Comparison of ENCODE assay signal across 21 cellular contexts in the genomic region with DNA sequence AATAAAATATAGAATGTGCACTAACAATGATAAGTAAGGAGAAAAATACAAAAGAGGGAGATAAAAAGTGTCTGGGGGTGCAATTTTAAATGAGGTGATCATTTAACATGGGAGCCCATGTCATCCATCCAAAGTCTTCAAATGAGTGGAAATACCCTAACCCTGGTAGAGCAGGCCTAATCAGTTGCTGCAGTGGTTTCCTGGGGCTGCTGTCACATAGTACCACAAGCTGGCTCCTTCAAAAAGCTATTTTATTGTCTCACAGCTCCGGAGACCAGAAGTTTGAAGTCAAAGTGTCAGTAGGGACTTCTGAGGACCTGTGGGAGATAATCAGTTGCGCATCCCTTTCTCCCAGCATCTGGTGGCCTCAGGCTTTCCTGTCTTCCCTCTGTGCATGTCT.
"Had no signal": no experiment of that assay in that cellular context is flagged by ENCODE, and none has a peak within 500 bp of the region (broad histone marks: within the 10 kb centered on the region; RNA-seq: fewer than 3 reads in every experiment).

No MANE protein-coding gene starts in this region.

- H3K9ac ChIP-seq: neural progenitor cell had no signal

- H3K27ac Mint-ChIP-seq: dendritic cell treated with granulocyte-macrophage colony-stimulating factor and Interleukin-4, amounts not matched to agents 40 ng/mL and 50 ng/mL, for 4 days; mesothelial cell of epicardium; natural killer cell treated with Interleukin-12 subunit alpha and Interleukin-12 subunit beta and Interleukin-15 and Interleukin-18, amount 100 ng/mL, for 72 hours; neural progenitor cell; stimulated activated naive B cell treated with anti-CD40 and anti-IgM and Interleukin-4, amounts not matched to agents 10 μg/mL and 1 μg/mL and 100 μg/mL, for 72 hours; stimulated activated naive CD8-positive, alpha-beta T cell treated with anti-CD3 and anti-CD28 coated beads, Interleukin-15, amount 100 ng/mL, for 72 hours had no signal

- ATAC-seq: left lobe of liver; natural killer cell treated with Interleukin-12 subunit alpha and Interleukin-12 subunit beta and Interleukin-15 and Interleukin-18, amount 100 ng/mL, for 72 hours; stimulated activated naive B cell treated with anti-CD40 and anti-IgM and Interleukin-4, amounts not matched to agents 10 μg/mL and 1 μg/mL and 100 μg/mL, for 72 hours; stimulated activated naive CD8-positive, alpha-beta T cell treated with anti-CD3 and anti-CD28 coated beads, Interleukin-15, amount 100 ng/mL, for 72 hours had no signal

- DNase-seq: erythroblast; foreskin melanocyte; head of caudate nucleus; hypothalamus; mammary epithelial cell; nucleus accumbens; ovary; sigmoid colon; stimulated activated CD4-positive, alpha-beta T cell treated with anti-CD3 and anti-CD28 coated beads, Interleukin-2, amount 100 ng/mL, for 24 hours; stimulated activated CD4-positive, alpha-beta T cell treated with anti-CD3 and anti-CD28 coated beads, Interleukin-4, amount 100 ng/mL, for 4 hours; stimulated activated naive B cell treated with anti-CD40 and anti-IgM and Interleukin-4, amounts not matched to agents 10 μg/mL and 1 μg/mL and 100 μg/mL, for 72 hours; stimulated activated naive CD8-positive, alpha-beta T cell treated with anti-CD3 and anti-CD28 coated beads, Interleukin-15, amount 100 ng/mL, for 72 hours; testis had no signal

- H3K4me2 ChIP-seq: neural progenitor cell had no signal

- H2AFZ ChIP-seq: neural progenitor cell had no signal

- H3K36me3 Mint-ChIP-seq: mesothelial cell of epicardium; natural killer cell treated with Interleukin-12 subunit alpha and Interleukin-12 subunit beta and Interleukin-15 and Interleukin-18, amount 100 ng/mL, for 72 hours; neural progenitor cell; stimulated activated naive B cell treated with anti-CD40 and anti-IgM and Interleukin-4, amounts not matched to agents 10 μg/mL and 1 μg/mL and 100 μg/mL, for 72 hours had no signal

- H3K4me3 ChIP-seq: neural progenitor cell, ovary, right atrium auricular region, sigmoid colon, skin epidermis, testis, tibial nerve had no signal

- H3K36me3 ChIP-seq: neural progenitor cell, ovary, right atrium auricular region, sigmoid colon, tibial nerve had no signal

- H3K4me1 ChIP-seq: right atrium auricular region, sigmoid colon, testis had no signal

- H3K27me3 ChIP-seq: neural progenitor cell, ovary, right atrium auricular region, sigmoid colon, testis, tibial nerve had no signal

- H3K9me3 Mint-ChIP-seq: dendritic cell treated with granulocyte-macrophage colony-stimulating factor and Interleukin-4, amounts not matched to agents 40 ng/mL and 50 ng/mL, for 4 days; mesothelial cell of epicardium; stimulated activated naive B cell treated with anti-CD40 and anti-IgM and Interleukin-4, amounts not matched to agents 10 μg/mL and 1 μg/mL and 100 μg/mL, for 72 hours; stimulated activated naive CD8-positive, alpha-beta T cell treated with anti-CD3 and anti-CD28 coated beads, Interleukin-15, amount 100 ng/mL, for 72 hours had no signal

- H3K27ac ChIP-seq: neural progenitor cell, ovary, right atrium auricular region, sigmoid colon, skin epidermis, testis, tibial nerve had no signal

- H3K4me3 Mint-ChIP-seq: dendritic cell treated with granulocyte-macrophage colony-stimulating factor and Interleukin-4, amounts not matched to agents 40 ng/mL and 50 ng/mL, for 4 days; mesothelial cell of epicardium; natural killer cell treated with Interleukin-12 subunit alpha and Interleukin-12 subunit beta and Interleukin-15 and Interleukin-18, amount 100 ng/mL, for 72 hours; neural progenitor cell; stimulated activated naive B cell treated with anti-CD40 and anti-IgM and Interleukin-4, amounts not matched to agents 10 μg/mL and 1 μg/mL and 100 μg/mL, for 72 hours; stimulated activated naive CD8-positive, alpha-beta T cell treated with anti-CD3 and anti-CD28 coated beads, Interleukin-15, amount 100 ng/mL, for 72 hours had no signal
